8 cellular contexts compared by ENCODE assay signal in genomic region chr1:38004284-38005101, GRCh38. TPM values are rescaled to one million over a fixed set of nuclear protein-coding genes. Genes with fewer than 3 reads are reported as not detected.
DNase-seq lines count a peak whose midpoint lies in the region; ATAC-seq and TF ChIP-seq lines count a peak whose summit lies in the region.

No MANE protein-coding gene starts in this region.

- peak overlapping the region; percentile 59 for H3K27ac ChIP-seq in foreskin keratinocyte
- H3K27ac ChIP-seq in gastrocnemius medialis = peak overlapping the region; percentile 94 to 100 (median 98)

- no peaks in the 10 kb centered on the region for H3K9me3 ChIP-seq in gastrocnemius medialis

- DNase-seq in activated T-cell treated with anti-CD3 and anti-CD28 coated beads, Interleukin-2, amount 50 U/mL, for 24 hours = peak; percentile 65
- no peak for DNase-seq in activated T-cell treated with anti-CD3 and anti-CD28 coated beads, Interleukin-2, amount 50 U/mL, for 1 hour
- DNase-seq in activated CD4-positive, alpha-beta memory T cell treated with anti-CD3 and anti-CD28 coated beads, Interleukin-2, amount 10 ng/mL, durations not matched to agents 7 days and 5 days = no peak
- DNase-seq in foreskin keratinocyte = no peak
- DNase-seq in gastrocnemius medialis = peak in 1 of 2 donors; percentile 62

- CTCF ChIA-PET in activated CD4-positive, alpha-beta memory T cell treated with anti-CD3 and anti-CD28 coated beads, Interleukin-2, amount 10 ng/mL, durations not matched to agents 7 days and 5 days (lab: Charles Lee) = interaction anchor here (1.8 to 4.0 kb wide), 3 partner anchors 8 to 15 kb away, joined by 8 to 15 read pairs (median 8); partner anchors contain the start of genes SF3A3 and UTP11

- H3K36me3 ChIP-seq in gastrocnemius medialis = peaks cover 0 to 22% of the 10 kb centered on the region in 2 donors

- H3K27ac Mint-ChIP-seq in activated T-cell treated with anti-CD3 and anti-CD28 coated beads, Interleukin-2, amount 50 U/mL, for 24 hours = peak overlapping the region; percentile 89
- peak overlapping the region; percentile 38 for H3K27ac Mint-ChIP-seq in activated CD4-positive, alpha-beta memory T cell treated with anti-CD3 and anti-CD28 coated beads, Interleukin-2, amount 10 ng/mL, durations not matched to agents 7 days and 5 days

- H3K27me3 ChIP-seq in foreskin keratinocyte (no peaks in the 10 kb centered on the region), gastrocnemius medialis (no peaks in the 10 kb centered on the region)

- H3K36me3 Mint-ChIP-seq in activated T-cell treated with anti-CD3 and anti-CD28 coated beads, Interleukin-2, amount 50 U/mL, for 24 hours (ENCODE audit: low read depth) = peaks cover 36% of the 10 kb centered on the region
- no peaks in the 10 kb centered on the region for H3K36me3 Mint-ChIP-seq in activated CD4-positive, alpha-beta memory T cell treated with anti-CD3 and anti-CD28 coated beads, Interleukin-2, amount 10 ng/mL, durations not matched to agents 7 days and 5 days (ENCODE audit: low read depth)

- peaks cover 62% of the 10 kb centered on the region for H3K4me1 Mint-ChIP-seq in activated T-cell treated with anti-CD3 and anti-CD28 coated beads, Interleukin-2, amount 50 U/mL, for 24 hours (ENCODE audit: low read depth)
- peaks cover 45% of the 10 kb centered on the region for H3K4me1 Mint-ChIP-seq in activated CD4-positive, alpha-beta memory T cell treated with anti-CD3 and anti-CD28 coated beads, Interleukin-2, amount 10 ng/mL, durations not matched to agents 7 days and 5 days

- in situ Hi-C loops in gastrocnemius medialis (cut with MboI; ENCODE audit: low sequenced_read_pairs in 4 of 4) = no loop called here

- peaks cover 22% of the 10 kb centered on the region for H3K4me1 ChIP-seq in foreskin keratinocyte
- peaks cover 53 to 65% of the 10 kb centered on the region in 2 donors for H3K4me1 ChIP-seq in gastrocnemius medialis

- TF ChIP-seq POLR2A in gastrocnemius medialis (IDR thresholded peaks at IDR 0.05) = no peak

- no peaks in the 10 kb centered on the region for H3K9me3 Mint-ChIP-seq in activated T-cell treated with anti-CD3 and anti-CD28 coated beads, Interleukin-2, amount 50 U/mL, for 24 hours
- H3K9me3 Mint-ChIP-seq in activated CD4-positive, alpha-beta memory T cell treated with anti-CD3 and anti-CD28 coated beads, Interleukin-2, amount 10 ng/mL, durations not matched to agents 7 days and 5 days = no peaks in the 10 kb centered on the region

- ATAC-seq in foreskin keratinocyte (peak; percentile 2), gastrocnemius medialis (no peak), HG02642 (IDR thresholded peaks at IDR 0.05; ENCODE audit: poor library complexity, unreplicated experiment) (no peak), GM21381 (IDR thresholded peaks at IDR 0.05; ENCODE audit: unreplicated experiment) (no peak), GM21786 (IDR thresholded peaks at IDR 0.05; ENCODE audit: unreplicated experiment) (no peak)

- H3K4me3 Mint-ChIP-seq in activated T-cell treated with anti-CD3 and anti-CD28 coated beads, Interleukin-2, amount 50 U/mL, for 24 hours = peak overlapping the region; percentile 88
- H3K4me3 Mint-ChIP-seq in activated CD4-positive, alpha-beta memory T cell treated with anti-CD3 and anti-CD28 coated beads, Interleukin-2, amount 10 ng/mL, durations not matched to agents 7 days and 5 days = peak overlapping the region; percentile 76

- no peaks in the 10 kb centered on the region for H3K27me3 Mint-ChIP-seq in activated T-cell treated with anti-CD3 and anti-CD28 coated beads, Interleukin-2, amount 50 U/mL, for 24 hours
- H3K27me3 Mint-ChIP-seq in activated CD4-positive, alpha-beta memory T cell treated with anti-CD3 and anti-CD28 coated beads, Interleukin-2, amount 10 ng/mL, durations not matched to agents 7 days and 5 days = peaks cover 5% of the 10 kb centered on the region

- TF ChIP-seq CTCF in foreskin keratinocyte (conservative IDR thresholded peaks at IDR 0.05) = peak; percentile 17
- no peak for TF ChIP-seq CTCF in gastrocnemius medialis (IDR thresholded peaks at IDR 0.05 in 4 of 5, conservative IDR thresholded peaks at IDR 0.05 in 1 of 5)

- POLR2A ChIA-PET in activated CD4-positive, alpha-beta memory T cell treated with anti-CD3 and anti-CD28 coated beads, Interleukin-2, amount 10 ng/mL, durations not matched to agents 7 days and 5 days (lab: Charles Lee) = interaction anchor here (0.9 to 3.4 kb wide), 4 partner anchors 8 to 73 kb away, joined by 3 to 17 read pairs (median 4); partner anchors contain the start of genes SF3A3 and UTP11

- intact Hi-C loops in gastrocnemius medialis (cut with DNase I; ENCODE audit: low total_unique reads) = loop anchor here (10.0 kb wide), 1 partner anchor 530 kb away; the partner anchor contains the start of gene ZC3H12A

- peak overlapping the region; percentile 74 to 89 (median 83) for H3K4me3 ChIP-seq in gastrocnemius medialis

RNA-seq across cellular contexts. Expression of gene FHL3, which starts 0.8 kb away (rescaled TPM):
- total RNA-seq in activated CD4-positive, alpha-beta memory T cell treated with anti-CD3 and anti-CD28 coated beads, Interleukin-2, amount 10 ng/mL, durations not matched to agents 7 days and 5 days = 1 to 10 TPM; 9.1 to 9.8 TPM
- 12.1 and 15.8 TPM in 2 replicates for total RNA-seq in foreskin keratinocyte
- 22.9 and 32.8 TPM in 2 replicates for polyA plus RNA-seq in foreskin keratinocyte
- 1,000 to 10,000 TPM in 2 of 4 donors, 100 to 1,000 TPM in 2; 725 to 1,282 (median 1,051) TPM for total RNA-seq in gastrocnemius medialis

RNA-seq across cellular contexts. Expression of gene UTP11, which starts 8.0 kb away (rescaled TPM):
- 10 to 100 TPM; 29.1 to 33.2 TPM for total RNA-seq in activated CD4-positive, alpha-beta memory T cell treated with anti-CD3 and anti-CD28 coated beads, Interleukin-2, amount 10 ng/mL, durations not matched to agents 7 days and 5 days
- total RNA-seq in foreskin keratinocyte = 51.0 and 65.2 TPM in 2 replicates
- polyA plus RNA-seq in foreskin keratinocyte = 50.6 and 64.0 TPM in 2 replicates
- 100 to 1,000 TPM; 141 to 206 (median 186) TPM for total RNA-seq in gastrocnemius medialis

RNA-seq across cellular contexts. Expression of gene SF3A3, which starts 14.7 kb away (rescaled TPM):
- total RNA-seq in activated CD4-positive, alpha-beta memory T cell treated with anti-CD3 and anti-CD28 coated beads, Interleukin-2, amount 10 ng/mL, durations not matched to agents 7 days and 5 days = 10 to 100 TPM; 72.1 to 74.3 TPM
- total RNA-seq in foreskin keratinocyte (77.6 and 102 TPM in 2 replicates), gastrocnemius medialis (10 to 100 TPM; 23.0 to 41.4 (median 34.8) TPM)
- polyA plus RNA-seq in foreskin keratinocyte = 40.1 and 49.1 TPM in 2 replicates

RNA-seq across cellular contexts. Expression of gene POU3F1, which starts 42.1 kb away (rescaled TPM):
- total RNA-seq in activated CD4-positive, alpha-beta memory T cell treated with anti-CD3 and anti-CD28 coated beads, Interleukin-2, amount 10 ng/mL, durations not matched to agents 7 days and 5 days = not detected
- total RNA-seq in foreskin keratinocyte (0.14 and 0.25 TPM in 2 replicates), gastrocnemius medialis (1 to 10 TPM in 1 of 4 donors, under 1 TPM in 3; 0.13 to 2.3 (median 0.69) TPM)
- 0.08 and 0.12 TPM in 2 replicates for polyA plus RNA-seq in foreskin keratinocyte

RNA-seq across cellular contexts. Expression of gene INPP5B, which starts 57.6 kb away (rescaled TPM):
- total RNA-seq in activated CD4-positive, alpha-beta memory T cell treated with anti-CD3 and anti-CD28 coated beads, Interleukin-2, amount 10 ng/mL, durations not matched to agents 7 days and 5 days = 10 to 100 TPM; 26.3 to 26.7 TPM
- total RNA-seq in foreskin keratinocyte (7.3 and 8.0 TPM in 2 replicates), gastrocnemius medialis (10 to 100 TPM in 2 of 4 donors, 1 to 10 TPM in 2; 6.8 to 13.4 (median 10.1) TPM)
- 2.7 and 3.2 TPM in 2 replicates for polyA plus RNA-seq in foreskin keratinocyte

Comparison
In these comparisons a context has a peak if more than half of its experiments do, and no peak if none do; other contexts are left out.
1. RNA of gene FHL3, which starts 0.8 kb away (total RNA-seq): 725 to 1,282 TPM in gastrocnemius medialis; 12.1 to 15.8 TPM in foreskin keratinocyte and 9.1 to 9.8 TPM in activated CD4-positive, alpha-beta memory T cell treated with anti-CD3 and anti-CD28 coated beads, Interleukin-2, amount 10 ng/mL, durations not matched to agents 7 days and 5 days; every median in the first group is over 10 times any median in the second.